2 cellular contexts compared by ENCODE assay signal in genomic region chr7:43616977-43617376, GRCh38.
TF ChIP-seq lines count a peak whose summit lies in the region.

No MANE protein-coding gene starts in this region.

TF ChIP-seq in IMR-90, 13 proteins besides CTCF, POLR2A, EP300 and RAD21:
- TF ChIP-seq BHLHE40 (IDR thresholded peaks at IDR 0.05; ENCODE audit: low read depth, low read length): no peak

TF ChIP-seq in K562, 482 proteins besides CTCF, POLR2A, EP300 and RAD21:
- TF ChIP-seq ZNF644 (tag; IDR thresholded peaks at IDR 0.05; ENCODE audit: low read depth): no peak
- no peak for TF ChIP-seq ZNF140 (CRISPR knock-in tag; IDR thresholded peaks at IDR 0.05)
- no peak for TF ChIP-seq ZNF584 (CRISPR knock-in tag; IDR thresholded peaks at IDR 0.05; ENCODE audit: low read depth)
- TF ChIP-seq BRF1 (IDR thresholded peaks at IDR 0.05; ENCODE audit: borderline replicate concordance, extremely low read depth, insufficient read length): no peak
- TF ChIP-seq, protein P1, sequence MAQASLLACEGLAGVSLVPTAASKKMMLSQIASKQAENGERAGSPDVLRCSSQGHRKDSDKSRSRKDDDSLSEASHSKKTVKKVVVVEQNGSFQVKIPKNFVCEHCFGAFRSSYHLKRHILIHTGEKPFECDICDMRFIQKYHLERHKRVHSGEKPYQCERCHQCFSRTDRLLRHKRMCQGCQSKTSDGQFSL (CRISPR knock-in tag; IDR thresholded peaks at IDR 0.05): no peak
- TF ChIP-seq, protein P1 (tag; IDR thresholded peaks at IDR 0.05): no peak
- TF ChIP-seq, protein P2, sequence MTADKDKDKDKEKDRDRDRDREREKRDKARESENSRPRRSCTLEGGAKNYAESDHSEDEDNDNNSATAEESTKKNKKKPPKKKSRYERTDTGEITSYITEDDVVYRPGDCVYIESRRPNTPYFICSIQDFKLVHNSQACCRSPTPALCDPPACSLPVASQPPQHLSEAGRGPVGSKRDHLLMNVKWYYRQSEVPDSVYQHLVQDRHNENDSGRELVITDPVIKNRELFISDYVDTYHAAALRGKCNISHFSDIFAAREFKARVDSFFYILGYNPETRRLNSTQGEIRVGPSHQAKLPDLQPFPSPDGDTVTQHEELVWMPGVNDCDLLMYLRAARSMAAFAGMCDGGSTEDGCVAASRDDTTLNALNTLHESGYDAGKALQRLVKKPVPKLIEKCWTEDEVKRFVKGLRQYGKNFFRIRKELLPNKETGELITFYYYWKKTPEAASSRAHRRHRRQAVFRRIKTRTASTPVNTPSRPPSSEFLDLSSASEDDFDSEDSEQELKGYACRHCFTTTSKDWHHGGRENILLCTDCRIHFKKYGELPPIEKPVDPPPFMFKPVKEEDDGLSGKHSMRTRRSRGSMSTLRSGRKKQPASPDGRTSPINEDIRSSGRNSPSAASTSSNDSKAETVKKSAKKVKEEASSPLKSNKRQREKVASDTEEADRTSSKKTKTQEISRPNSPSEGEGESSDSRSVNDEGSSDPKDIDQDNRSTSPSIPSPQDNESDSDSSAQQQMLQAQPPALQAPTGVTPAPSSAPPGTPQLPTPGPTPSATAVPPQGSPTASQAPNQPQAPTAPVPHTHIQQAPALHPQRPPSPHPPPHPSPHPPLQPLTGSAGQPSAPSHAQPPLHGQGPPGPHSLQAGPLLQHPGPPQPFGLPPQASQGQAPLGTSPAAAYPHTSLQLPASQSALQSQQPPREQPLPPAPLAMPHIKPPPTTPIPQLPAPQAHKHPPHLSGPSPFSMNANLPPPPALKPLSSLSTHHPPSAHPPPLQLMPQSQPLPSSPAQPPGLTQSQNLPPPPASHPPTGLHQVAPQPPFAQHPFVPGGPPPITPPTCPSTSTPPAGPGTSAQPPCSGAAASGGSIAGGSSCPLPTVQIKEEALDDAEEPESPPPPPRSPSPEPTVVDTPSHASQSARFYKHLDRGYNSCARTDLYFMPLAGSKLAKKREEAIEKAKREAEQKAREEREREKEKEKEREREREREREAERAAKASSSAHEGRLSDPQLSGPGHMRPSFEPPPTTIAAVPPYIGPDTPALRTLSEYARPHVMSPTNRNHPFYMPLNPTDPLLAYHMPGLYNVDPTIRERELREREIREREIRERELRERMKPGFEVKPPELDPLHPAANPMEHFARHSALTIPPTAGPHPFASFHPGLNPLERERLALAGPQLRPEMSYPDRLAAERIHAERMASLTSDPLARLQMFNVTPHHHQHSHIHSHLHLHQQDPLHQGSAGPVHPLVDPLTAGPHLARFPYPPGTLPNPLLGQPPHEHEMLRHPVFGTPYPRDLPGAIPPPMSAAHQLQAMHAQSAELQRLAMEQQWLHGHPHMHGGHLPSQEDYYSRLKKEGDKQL (CRISPR knock-in tag; IDR thresholded peaks at IDR 0.05; ENCODE audit: borderline replicate concordance): no peak
- no peak for TF ChIP-seq FOXA3 (CRISPR knock-in tag; conservative IDR thresholded peaks at IDR 0.05 in 1 of 2, IDR thresholded peaks at IDR 0.05 in 1 of 2)
- no peak for TF ChIP-seq IFI16 (CRISPR knock-in tag; IDR thresholded peaks at IDR 0.05)
- no peak for TF ChIP-seq PHF21A (IDR thresholded peaks at IDR 0.05; ENCODE audit: borderline replicate concordance, low read depth)
- TF ChIP-seq BRF2 (IDR thresholded peaks at IDR 0.05; ENCODE audit: borderline replicate concordance, insufficient read depth, insufficient read length): no peak
- TF ChIP-seq, protein P3, sequence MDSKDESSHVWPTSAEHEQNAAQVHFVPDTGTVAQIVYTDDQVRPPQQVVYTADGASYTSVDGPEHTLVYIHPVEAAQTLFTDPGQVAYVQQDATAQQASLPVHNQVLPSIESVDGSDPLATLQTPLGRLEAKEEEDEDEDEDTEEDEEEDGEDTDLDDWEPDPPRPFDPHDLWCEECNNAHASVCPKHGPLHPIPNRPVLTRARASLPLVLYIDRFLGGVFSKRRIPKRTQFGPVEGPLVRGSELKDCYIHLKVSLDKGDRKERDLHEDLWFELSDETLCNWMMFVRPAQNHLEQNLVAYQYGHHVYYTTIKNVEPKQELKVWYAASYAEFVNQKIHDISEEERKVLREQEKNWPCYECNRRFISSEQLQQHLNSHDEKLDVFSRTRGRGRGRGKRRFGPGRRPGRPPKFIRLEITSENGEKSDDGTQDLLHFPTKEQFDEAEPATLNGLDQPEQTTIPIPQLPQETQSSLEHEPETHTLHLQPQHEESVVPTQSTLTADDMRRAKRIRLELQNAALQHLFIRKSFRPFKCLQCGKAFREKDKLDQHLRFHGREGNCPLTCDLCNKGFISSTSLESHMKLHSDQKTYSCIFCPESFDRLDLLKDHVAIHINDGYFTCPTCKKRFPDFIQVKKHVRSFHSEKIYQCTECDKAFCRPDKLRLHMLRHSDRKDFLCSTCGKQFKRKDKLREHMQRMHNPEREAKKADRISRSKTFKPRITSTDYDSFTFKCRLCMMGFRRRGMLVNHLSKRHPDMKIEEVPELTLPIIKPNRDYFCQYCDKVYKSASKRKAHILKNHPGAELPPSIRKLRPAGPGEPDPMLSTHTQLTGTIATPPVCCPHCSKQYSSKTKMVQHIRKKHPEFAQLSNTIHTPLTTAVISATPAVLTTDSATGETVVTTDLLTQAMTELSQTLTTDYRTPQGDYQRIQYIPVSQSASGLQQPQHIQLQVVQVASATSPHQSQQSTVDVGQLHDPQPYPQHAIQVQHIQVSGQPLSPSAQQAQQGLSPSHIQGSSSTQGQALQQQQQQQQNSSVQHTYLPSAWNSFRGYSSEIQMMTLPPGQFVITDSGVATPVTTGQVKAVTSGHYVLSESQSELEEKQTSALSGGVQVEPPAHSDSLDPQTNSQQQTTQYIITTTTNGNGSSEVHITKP (IDR thresholded peaks at IDR 0.05; ENCODE audit: partially characterized antibody): no peak
- no peak for TF ChIP-seq GABPB1 (CRISPR knock-in tag; IDR thresholded peaks at IDR 0.05)
- TF ChIP-seq CHD2 (IDR thresholded peaks at IDR 0.05; ENCODE audit: low read depth, low read length): no peak
- no peak for TF ChIP-seq MBD2 (IDR thresholded peaks at IDR 0.05; ENCODE audit: borderline replicate concordance, low read depth)
- TF ChIP-seq, protein P4, sequence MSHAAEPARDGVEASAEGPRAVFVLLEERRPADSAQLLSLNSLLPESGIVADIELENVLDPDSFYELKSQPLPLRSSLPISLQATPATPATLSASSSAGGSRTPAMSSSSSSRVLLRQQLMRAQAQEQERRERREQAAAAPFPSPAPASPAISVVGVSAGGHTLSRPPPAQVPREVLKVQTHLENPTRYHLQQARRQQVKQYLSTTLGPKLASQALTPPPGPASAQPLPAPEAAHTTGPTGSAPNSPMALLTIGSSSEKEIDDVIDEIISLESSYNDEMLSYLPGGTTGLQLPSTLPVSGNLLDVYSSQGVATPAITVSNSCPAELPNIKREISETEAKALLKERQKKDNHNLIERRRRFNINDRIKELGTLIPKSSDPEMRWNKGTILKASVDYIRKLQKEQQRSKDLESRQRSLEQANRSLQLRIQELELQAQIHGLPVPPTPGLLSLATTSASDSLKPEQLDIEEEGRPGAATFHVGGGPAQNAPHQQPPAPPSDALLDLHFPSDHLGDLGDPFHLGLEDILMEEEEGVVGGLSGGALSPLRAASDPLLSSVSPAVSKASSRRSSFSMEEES (CRISPR knock-in tag; IDR thresholded peaks at IDR 0.05): no peak
- no peak for TF ChIP-seq HNRNPH1 (optimal IDR thresholded peaks at IDR 0.05; ENCODE audit: low read depth, low read length)
- TF ChIP-seq KLF13 (tag; IDR thresholded peaks at IDR 0.05; ENCODE audit: borderline replicate concordance, low read depth): no peak
- no peak for TF ChIP-seq RBM25 (IDR thresholded peaks at IDR 0.05; ENCODE audit: low read depth, low read length, severe bottlenecking)
- no peak for TF ChIP-seq TFAP4 (CRISPR knock-in tag; IDR thresholded peaks at IDR 0.05; ENCODE audit: borderline replicate concordance)
- no peak for TF ChIP-seq SAFB2 (IDR thresholded peaks at IDR 0.05; ENCODE audit: borderline replicate concordance, low read depth, low read length, severe bottlenecking)
TF ChIP-seq in K562: peak in this region for 0.
